Comparison of ENCODE assay signal across 15 cellular contexts in the genomic region with DNA sequence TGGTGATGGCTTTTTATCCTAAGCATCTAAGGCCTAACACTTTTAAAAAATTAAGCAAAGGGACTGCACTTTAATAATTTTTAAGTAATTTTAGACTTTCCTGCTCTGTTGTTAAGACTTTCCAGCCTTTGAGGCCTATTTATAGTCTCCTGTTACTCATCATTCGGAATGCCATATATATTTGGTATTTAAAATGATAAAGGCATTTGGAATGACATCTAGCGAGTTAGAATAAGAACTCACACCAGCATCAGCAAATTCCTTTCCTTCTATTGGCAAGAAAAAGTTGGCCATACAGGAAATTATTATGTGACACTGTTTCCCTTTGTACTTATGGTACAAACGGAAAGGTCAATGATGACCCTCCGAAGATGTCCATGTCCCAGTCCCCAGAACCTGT.
A peak's percentile ranks its signal among the peaks of the same experiment; 100 is the strongest.
DNase-seq lines count a peak whose midpoint lies in the region; ATAC-seq and TF ChIP-seq lines count a peak whose summit lies in the region.
"Had no signal": no experiment of that assay in that cellular context is flagged by ENCODE, and none has a peak within 500 bp of the region (broad histone marks: within the 10 kb centered on the region; RNA-seq: fewer than 3 reads in every experiment).

No MANE protein-coding gene starts in this region.

- no peak overlapping the region for H3K4me3 ChIP-seq in lower lobe of right lung
- H3K4me3 ChIP-seq in prostate gland, result no peak overlapping the region
- H3K4me3 ChIP-seq: heart left ventricle had no signal

- intact Hi-C loops in lower lobe of right lung (cut with DNase I) (no loop called here), prostate gland (cut with DNase I) (loop anchor here (5.0 kb wide), 1 partner anchor 69 kb away; no protein-coding TSS in a partner anchor)

- H3K9me3 ChIP-seq in lower lobe of right lung, result no peaks in the 10 kb centered on the region
- no peaks in the 10 kb centered on the region for H3K9me3 ChIP-seq in prostate gland

- H3K27ac ChIP-seq in RWPE1 (no peak overlapping the region), lower lobe of right lung (no peak overlapping the region), prostate gland (peak overlapping the region in 1 of 2 donors; percentile 50)
- H3K27ac ChIP-seq: C4-2B had no signal

- POLR2A ChIA-PET in RWPE1 (lab: Yijun Ruan, JAX; ENCODE audit: low non-redundant PET), result no interaction called here

- ATAC-seq in lower lobe of right lung, result no peak
- ATAC-seq: activated CD8-positive, alpha-beta memory T cell treated with anti-CD3 and anti-CD28 coated beads, Interleukin-2, amount 10 ng/mL, durations not matched to agents 7 days and 5 days; heart left ventricle had no signal

- no peak for TF ChIP-seq POLR2A in prostate gland (IDR thresholded peaks at IDR 0.05)

- H3K27me3 ChIP-seq in lower lobe of right lung (ENCODE audit: low read depth), result no peaks in the 10 kb centered on the region
- no peaks in the 10 kb centered on the region for H3K27me3 ChIP-seq in prostate gland (replicated peaks; ENCODE audit: insufficient read depth)

- no peak for TF ChIP-seq CTCF in RWPE1 (conservative IDR thresholded peaks at IDR 0.05; ENCODE audit: low read depth)
- no peak for TF ChIP-seq CTCF in lower lobe of right lung (IDR thresholded peaks at IDR 0.05)
- TF ChIP-seq CTCF in prostate gland (IDR thresholded peaks at IDR 0.05), result no peak

- CTCF ChIA-PET in RWPE1 (lab: Yijun Ruan, JAX), result no interaction called here

- no peaks in the 10 kb centered on the region for H3K36me3 ChIP-seq in lower lobe of right lung
- no peaks in the 10 kb centered on the region for H3K36me3 ChIP-seq in prostate gland
- H3K36me3 ChIP-seq: heart left ventricle had no signal

- DNase-seq in EH (ENCODE audit: low read depth) (peak; percentile 93), RWPE1 (ENCODE audit: low spot score) (peak; percentile 69), fibroblast of gingiva (ENCODE audit: low read depth) (peak; percentile 69), pulmonary artery endothelial cell (ENCODE audit: low read depth, low spot score) (peak; percentile 15), SKM-1 treated with dmso at 0.1 percent for 144 hours (lab: John Stamatoyannopoulos, UW; ENCODE audit: unreplicated experiment) (no peak), lower lobe of right lung (no peak), KG1 (lab: John Stamatoyannopoulos, UW) (no peak), prostate gland (ENCODE audit: low spot score) (no peak)
- DNase-seq: activated CD8-positive, alpha-beta memory T cell treated with anti-CD3 and anti-CD28 coated beads, Interleukin-2, amount 10 ng/mL, durations not matched to agents 7 days and 5 days; heart left ventricle; NCI-H146; NCI-H524 treated with DMSO at 0.1 percent for 48 hours; nucleus accumbens; SHP77 treated with DMSO at 0.1 percent for 48 hours had no signal

- 89% methylated on average over 4 of the region's 4 CpGs for WGBS in prostate gland

- H3K4me1 ChIP-seq in lower lobe of right lung, result peaks cover 7% of the 10 kb centered on the region
- H3K4me1 ChIP-seq in prostate gland (replicated peaks), result no peaks in the 10 kb centered on the region

Comparison
In these comparisons a context has a peak if more than half of its experiments do, and no peak if none do; other contexts are left out.
1. DNase-seq: peak in EH (single experiment), RWPE1 (single experiment), fibroblast of gingiva (single experiment) and pulmonary artery endothelial cell (single experiment); none in SKM-1 treated with dmso at 0.1 percent for 144 hours (single experiment), lower lobe of right lung (single experiment), KG1 (single experiment) and prostate gland (single experiment).